8 cellular contexts compared by ENCODE assay signal in genomic region chrX:16445166-16445752, GRCh38.
A peak's percentile ranks its signal among the peaks of the same experiment; 100 is the strongest.
DNase-seq lines count a peak whose midpoint lies in the region; ATAC-seq and TF ChIP-seq lines count a peak whose summit lies in the region.

No MANE protein-coding gene starts in this region.

- H2AK5ac ChIP-seq in mesendoderm (ENCODE audit: low read length), result no peak overlapping the region

- H3K4me2 ChIP-seq in mesendoderm (ENCODE audit: low read length), result no peak overlapping the region

- no peaks in the 10 kb centered on the region for H3K79me1 ChIP-seq in mesendoderm (ENCODE audit: low read length)

- in situ Hi-C loops in brain microvascular endothelial cell (cut with HindIII; ENCODE audit: low pct_ligation_motif_present, low sequenced_read_pairs), result no loop called here

- H3K4me1 ChIP-seq in mesendoderm (ENCODE audit: control insufficient read depth, low read depth, low read length) (no peaks in the 10 kb centered on the region), upper lobe of left lung (no peaks in the 10 kb centered on the region)

- H3K9me3 ChIP-seq in upper lobe of left lung, result no peaks in the 10 kb centered on the region

- H3K4ac ChIP-seq in mesendoderm (ENCODE audit: low read depth, low read length), result peak overlapping the region; percentile 87

- DNase-seq in BJ (ENCODE audit: low read depth), result no peak
- peak; percentile 11 for DNase-seq in HT1080 (ENCODE audit: low read depth)
- DNase-seq in T-helper 1 cell, result peak in 4 of 5 donors; percentile 2 to 31 (median 16)
- DNase-seq in brain microvascular endothelial cell, result peak; percentile 27
- peak; percentile 56 for DNase-seq in mesendoderm
- DNase-seq in upper lobe of left lung, result peak in 1 of 2 donors; percentile 29
- no peak for DNase-seq in activated T-helper 2 cell treated with anti-CD3 and anti-CD28 coated beads, Interferon-gamma antibody, Interleukin-2, Interleukin-4, amounts not matched to agents 10 μg/mL and 5 μg/mL and 100 μg/mL, durations not matched to agents 14 hours and 24 hours and 36 hours (ENCODE audit: low spot score)

- H3K9ac ChIP-seq in mesendoderm (ENCODE audit: low read length), result no peak overlapping the region

- H3K4me3 Mint-ChIP-seq in activated T-helper 2 cell treated with anti-CD3 and anti-CD28 coated beads, Interferon-gamma antibody, Interleukin-2, Interleukin-4, amounts not matched to agents 10 μg/mL and 5 μg/mL and 100 μg/mL, durations not matched to agents 14 hours and 24 hours and 36 hours (ENCODE audit: low read depth), result no peak overlapping the region

- CTCF ChIA-PET in BJ (lab: Yijun Ruan, JAX), result interaction anchor here (0.7 to 2.0 kb wide), 16 partner anchors 9 to 708 kb away, joined by 3 to 16 read pairs (median 4); partner anchors contain the start of gene S100G

- peak overlapping the region; percentile 85 for H2BK15ac ChIP-seq in mesendoderm (replicated peaks; ENCODE audit: low read depth)

- POLR2A ChIA-PET in BJ (lab: Charles Lee), result no interaction called here

- H4K8ac ChIP-seq in mesendoderm (ENCODE audit: low read depth, low read length), result no peak overlapping the region

- peak overlapping the region; percentile 68 for H3K18ac ChIP-seq in mesendoderm (ENCODE audit: low read length)

- H2BK5ac ChIP-seq in mesendoderm (ENCODE audit: low read length), result peak overlapping the region; percentile 50

- intact Hi-C loops in activated T-helper 2 cell treated with anti-CD3 and anti-CD28 coated beads, Interferon-gamma antibody, Interleukin-2, Interleukin-4, amounts not matched to agents 10 μg/mL and 5 μg/mL and 100 μg/mL, durations not matched to agents 14 hours and 24 hours and 36 hours (cut with micrococcal nuclease), result no loop called here

- no peak overlapping the region for H3K27ac Mint-ChIP-seq in activated T-helper 2 cell treated with anti-CD3 and anti-CD28 coated beads, Interferon-gamma antibody, Interleukin-2, Interleukin-4, amounts not matched to agents 10 μg/mL and 5 μg/mL and 100 μg/mL, durations not matched to agents 14 hours and 24 hours and 36 hours

- peak overlapping the region; percentile 61 for H2BK120ac ChIP-seq in mesendoderm (ENCODE audit: low read depth, low read length)

- no peak for TF ChIP-seq EP300 in upper lobe of left lung (IDR thresholded peaks at IDR 0.05)

- H3K23ac ChIP-seq in mesendoderm (ENCODE audit: low read length), result no peak overlapping the region

- no peak for TF ChIP-seq POLR2A in upper lobe of left lung (IDR thresholded peaks at IDR 0.05)

- TF ChIP-seq CTCF in BJ (IDR thresholded peaks at IDR 0.05; ENCODE audit: insufficient read depth, low read depth, low read length), result peak; percentile 64
- TF ChIP-seq CTCF in brain microvascular endothelial cell (IDR thresholded peaks at IDR 0.05; ENCODE audit: low read depth, low read length, missing control alignments), result peak; percentile 84
- TF ChIP-seq CTCF in upper lobe of left lung (IDR thresholded peaks at IDR 0.05), result peak; percentile 10 to 61 (median 40)

- no peaks in the 10 kb centered on the region for H3K4me1 Mint-ChIP-seq in activated T-helper 2 cell treated with anti-CD3 and anti-CD28 coated beads, Interferon-gamma antibody, Interleukin-2, Interleukin-4, amounts not matched to agents 10 μg/mL and 5 μg/mL and 100 μg/mL, durations not matched to agents 14 hours and 24 hours and 36 hours (ENCODE audit: low read depth)

- no peaks in the 10 kb centered on the region for H3K79me2 ChIP-seq in mesendoderm (ENCODE audit: control insufficient read depth, insufficient read depth, low read length)

- no peaks in the 10 kb centered on the region for H3K27me3 Mint-ChIP-seq in activated T-helper 2 cell treated with anti-CD3 and anti-CD28 coated beads, Interferon-gamma antibody, Interleukin-2, Interleukin-4, amounts not matched to agents 10 μg/mL and 5 μg/mL and 100 μg/mL, durations not matched to agents 14 hours and 24 hours and 36 hours (ENCODE audit: low read depth)

- H3K36me3 ChIP-seq in BJ (ENCODE audit: control insufficient read depth, insufficient read depth, low read length), result no peaks in the 10 kb centered on the region
- no peaks in the 10 kb centered on the region for H3K36me3 ChIP-seq in brain microvascular endothelial cell (replicated peaks)
- H3K36me3 ChIP-seq in mesendoderm (ENCODE audit: control insufficient read depth, insufficient read depth, low read length), result no peaks in the 10 kb centered on the region
- no peaks in the 10 kb centered on the region for H3K36me3 ChIP-seq in upper lobe of left lung

- no peak overlapping the region for H4K5ac ChIP-seq in mesendoderm (ENCODE audit: low read length)

- no peaks in the 10 kb centered on the region for H3K27me3 ChIP-seq in BJ (ENCODE audit: control insufficient read depth, insufficient read depth, low read length)
- H3K27me3 ChIP-seq in brain microvascular endothelial cell (replicated peaks), result no peaks in the 10 kb centered on the region
- no peaks in the 10 kb centered on the region for H3K27me3 ChIP-seq in mesendoderm (ENCODE audit: insufficient read depth, low read length, poor library complexity)
- H3K27me3 ChIP-seq in upper lobe of left lung, result no peaks in the 10 kb centered on the region

- H3K27ac ChIP-seq in brain microvascular endothelial cell, result no peak overlapping the region
- H3K27ac ChIP-seq in mesendoderm (ENCODE audit: low read depth, low read length), result no peak overlapping the region
- no peak overlapping the region for H3K27ac ChIP-seq in upper lobe of left lung

- H3K36me3 Mint-ChIP-seq in activated T-helper 2 cell treated with anti-CD3 and anti-CD28 coated beads, Interferon-gamma antibody, Interleukin-2, Interleukin-4, amounts not matched to agents 10 μg/mL and 5 μg/mL and 100 μg/mL, durations not matched to agents 14 hours and 24 hours and 36 hours (ENCODE audit: low read depth), result no peaks in the 10 kb centered on the region

- peak overlapping the region; percentile 64 for H3K56ac ChIP-seq in mesendoderm (ENCODE audit: low read length)

- WGBS in mesendoderm (ENCODE audit: extremely low coverage, insufficient coverage, low lambda C conversion rate), result no CpG with 5 or more reads among the region's 6 CpGs
- WGBS in upper lobe of left lung, 2 donors, result 43% methylated on average over 6 of the region's 6 CpGs; no CpG with 5 or more reads in 1 of the 2 donors

- H3K4me3 ChIP-seq in BJ (ENCODE audit: low read depth, low read length), result no peak overlapping the region
- H3K4me3 ChIP-seq in brain microvascular endothelial cell (ENCODE audit: low read depth, low read length), result no peak overlapping the region
- no peak overlapping the region for H3K4me3 ChIP-seq in mesendoderm (ENCODE audit: low read length)
- H3K4me3 ChIP-seq in upper lobe of left lung, result no peak overlapping the region

- no peaks in the 10 kb centered on the region for H3K9me3 Mint-ChIP-seq in activated T-helper 2 cell treated with anti-CD3 and anti-CD28 coated beads, Interferon-gamma antibody, Interleukin-2, Interleukin-4, amounts not matched to agents 10 μg/mL and 5 μg/mL and 100 μg/mL, durations not matched to agents 14 hours and 24 hours and 36 hours

- peak; percentile 72 for ATAC-seq in GM18517 (IDR thresholded peaks at IDR 0.05; ENCODE audit: unreplicated experiment)
- ATAC-seq in upper lobe of left lung (ENCODE audit: low FRiP score in 2 of 2), result peak in 1 of 2 donors; percentile 56

Comparison
In these comparisons a context has a peak if more than half of its experiments do, and no peak if none do; other contexts are left out.
1. DNase-seq: peak in HT1080 (single experiment), T-helper 1 cell (4 of 5), brain microvascular endothelial cell (single experiment) and mesendoderm (single experiment); none in BJ (single experiment) and activated T-helper 2 cell treated with anti-CD3 and anti-CD28 coated beads, Interferon-gamma antibody, Interleukin-2, Interleukin-4, amounts not matched to agents 10 μg/mL and 5 μg/mL and 100 μg/mL, durations not matched to agents 14 hours and 24 hours and 36 hours (single experiment).
2. Peak in every context shown above with its lines, with median percentiles within 50 percentile points of each other: CTCF ChIP-seq.